9 cellular contexts compared by ENCODE assay signal in the genomic region with DNA sequence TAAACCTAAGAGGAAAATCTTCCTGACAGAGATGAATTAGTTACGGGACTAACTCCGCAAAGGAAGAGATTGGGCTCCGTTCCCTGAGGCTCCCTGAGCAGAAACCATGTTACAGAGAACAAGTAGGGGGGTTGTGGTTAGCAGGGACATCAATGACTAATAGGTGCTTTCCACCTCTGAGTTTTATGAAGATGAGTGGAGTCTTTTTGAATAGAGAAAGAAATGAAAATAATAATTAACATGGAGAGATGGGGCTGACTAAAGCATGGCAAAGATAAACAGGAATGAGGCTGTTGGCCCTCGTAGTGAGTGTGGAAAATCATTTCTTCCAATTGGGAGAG. TPM values are rescaled to one million over a fixed set of nuclear protein-coding genes. Genes with fewer than 3 reads are reported as not detected.
DNase-seq lines count a peak whose midpoint lies in the region; ATAC-seq and TF ChIP-seq lines count a peak whose summit lies in the region.
"Had no signal": no experiment of that assay in that cellular context is flagged by ENCODE, and none has a peak within 500 bp of the region (broad histone marks: within the 10 kb centered on the region; RNA-seq: fewer than 3 reads in every experiment).

No MANE protein-coding gene starts in this region.

- BruUV-seq in MCF 10A (replicated peaks; lab: Mats Ljungman, UMichigan): no TSS peak

- CTCF ChIA-PET in MCF 10A (lab: Yijun Ruan, JAX): interaction anchor here (0.5 to 3.3 kb wide), 18 partner anchors 9 to 423 kb away, joined by 3 to 12 read pairs (median 3); no protein-coding TSS in a partner anchor

- in situ Hi-C loops in GM13976 (cut with MboI; ENCODE audit: low sequenced_read_pairs, unreplicated experiment): no loop called here

- H3K36me3 Mint-ChIP-seq in IgD-negative memory B cell: no peaks in the 10 kb centered on the region
- no peaks in the 10 kb centered on the region for H3K36me3 Mint-ChIP-seq in MCF 10A (ENCODE audit: insufficient read depth, unreplicated experiment)
- H3K36me3 Mint-ChIP-seq in progenitor cell of endocrine pancreas (ENCODE audit: insufficient read depth): peaks cover 2% of the 10 kb centered on the region
- H3K36me3 Mint-ChIP-seq: naive thymus-derived CD8-positive, alpha-beta T cell had no signal

- DNase-seq in GM13976 (ENCODE audit: low spot score) (peak; percentile 72), MCF 10A (ENCODE audit: unreplicated experiment) (peak; percentile 77), progenitor cell of endocrine pancreas (ENCODE audit: low spot score, unreplicated experiment) (no peak), NCI-H1694 (lab: John Stamatoyannopoulos, UW) (no peak), hypothalamus (lab: John Stamatoyannopoulos, UW) (no peak)
- peak in 2 of 3 experiments; percentile 16 to 30 for DNase-seq in stimulated activated CD4-positive, alpha-beta T cell treated with anti-CD3 and anti-CD28 coated beads, TNF-alpha, amount 100 ng/mL, for 24 hours (ENCODE audit: low read depth in 3 of 3)
- DNase-seq: naive thymus-derived CD8-positive, alpha-beta T cell had no signal

- H3K27ac Mint-ChIP-seq in IgD-negative memory B cell: peak overlapping the region in 2 of 3 donors; percentile 60 to 76
- peak overlapping the region; percentile 90 for H3K27ac Mint-ChIP-seq in MCF 10A (ENCODE audit: low read depth, unreplicated experiment)
- no peak overlapping the region for H3K27ac Mint-ChIP-seq in progenitor cell of endocrine pancreas

- H3K27me3 Mint-ChIP-seq in IgD-negative memory B cell: no peaks in the 10 kb centered on the region
- no peaks in the 10 kb centered on the region for H3K27me3 Mint-ChIP-seq in MCF 10A (ENCODE audit: insufficient read depth, unreplicated experiment)
- H3K27me3 Mint-ChIP-seq in progenitor cell of endocrine pancreas: no peaks in the 10 kb centered on the region

- H3K4me3 Mint-ChIP-seq in IgD-negative memory B cell: peak overlapping the region in 2 of 4 donors; percentile 60 to 65
- H3K4me3 Mint-ChIP-seq in MCF 10A (ENCODE audit: unreplicated experiment): peak overlapping the region; percentile 55
- no peak overlapping the region for H3K4me3 Mint-ChIP-seq in progenitor cell of endocrine pancreas (ENCODE audit: low read depth)

- H3K4me1 Mint-ChIP-seq in IgD-negative memory B cell: peaks cover 11 to 15% (median 12%) of the 10 kb centered on the region in 3 donors
- peaks cover 18% of the 10 kb centered on the region for H3K4me1 Mint-ChIP-seq in MCF 10A (ENCODE audit: insufficient read depth, unreplicated experiment)
- H3K4me1 Mint-ChIP-seq in progenitor cell of endocrine pancreas (ENCODE audit: low read depth): peaks cover 3% of the 10 kb centered on the region

- intact Hi-C loops in MCF 10A (cut with micrococcal nuclease): no loop called here

- TF ChIP-seq CTCF in GM13976 (IDR thresholded peaks at IDR 0.05; ENCODE audit: borderline replicate concordance, control extremely low read depth, extremely low read depth, insufficient read depth, missing control alignments) (no peak), MCF 10A (IDR thresholded peaks at IDR 0.05; ENCODE audit: unreplicated experiment) (no peak), progenitor cell of endocrine pancreas (IDR thresholded peaks at IDR 0.05; ENCODE audit: unreplicated experiment) (no peak)

- peak; percentile 92 for ATAC-seq in GM21529 (IDR thresholded peaks at IDR 0.05; ENCODE audit: unreplicated experiment)

- POLR2A ChIA-PET in MCF 10A (lab: Yijun Ruan, JAX): interaction anchor here (0.6 to 3.8 kb wide), 8 partner anchors 10 to 234 kb away, joined by 3 to 34 read pairs (median 5); a partner anchor contains a TSS

- no peaks in the 10 kb centered on the region for H3K9me3 Mint-ChIP-seq in IgD-negative memory B cell
- H3K9me3 Mint-ChIP-seq in MCF 10A (ENCODE audit: unreplicated experiment): no peaks in the 10 kb centered on the region
- H3K9me3 Mint-ChIP-seq in progenitor cell of endocrine pancreas (ENCODE audit: low read depth): peaks cover 3% of the 10 kb centered on the region
- H3K9me3 Mint-ChIP-seq: naive thymus-derived CD8-positive, alpha-beta T cell had no signal

RNA-seq across cellular contexts. Expression of a gene that starts 47.5 kb away (rescaled TPM):
- 15.2 TPM for polyA plus RNA-seq in IgD-negative memory B cell
- total RNA-seq in MCF 10A (2022) (137 and 141 TPM in 2 replicates), progenitor cell of endocrine pancreas (129 and 133 TPM in 2 replicates)

Comparison
In these comparisons a context has a peak if more than half of its experiments do, and no peak if none do; other contexts are left out.
1. DNase-seq: peak in GM13976 (single experiment), MCF 10A (single experiment) and stimulated activated CD4-positive, alpha-beta T cell treated with anti-CD3 and anti-CD28 coated beads, TNF-alpha, amount 100 ng/mL, for 24 hours (2 of 3); none in progenitor cell of endocrine pancreas (single experiment), NCI-H1694 (single experiment) and hypothalamus (0 of 51).